17 cellular contexts compared by ENCODE assay signal in genomic region chr3:197132916-197133530, GRCh38.
DNase-seq lines count a peak whose midpoint lies in the region; ATAC-seq and TF ChIP-seq lines count a peak whose summit lies in the region.
"Had no signal": no experiment of that assay in that cellular context is flagged by ENCODE, and none has a peak within 500 bp of the region (broad histone marks: within the 10 kb centered on the region; RNA-seq: fewer than 3 reads in every experiment).

No MANE protein-coding gene starts in this region.

- peak; percentile 14 for DNase-seq in G401 (ENCODE audit: low spot score)
- peak; percentile 39 for DNase-seq in SW480 (ENCODE audit: low spot score)
- DNase-seq in fibroblast of villous mesenchyme (ENCODE audit: low read depth): peak; percentile 60
- DNase-seq in SKM-1 (lab: John Stamatoyannopoulos, UW; ENCODE audit: unreplicated experiment): no peak
- no peak for DNase-seq in GDM1 (lab: John Stamatoyannopoulos, UW)
- DNase-seq in kidney tubule cell (ENCODE audit: low spot score): no peak
- DNase-seq: ACHN, COR-L47, MV-4-11, NCI-H1436, NCI-H2029, NCI-H2227 treated with DMSO at 0.1 percent for 48 hours, NCI-H524, SIG-M5 had no signal

- H3K4me1 ChIP-seq in KMS-11 (ENCODE audit: low read depth, poor library complexity, severe bottlenecking): peaks cover 16% of the 10 kb centered on the region
- H3K4me1 ChIP-seq: HAP-1 had no signal

- no peaks in the 10 kb centered on the region for H4K20me1 ChIP-seq in KMS-11 (ENCODE audit: insufficient read depth)

- H3K36me3 ChIP-seq in KMS-11 (ENCODE audit: insufficient read depth): peaks cover 3% of the 10 kb centered on the region; the same call in 1 of the 2 replicates

- H3K27ac ChIP-seq in KMS-11: peak overlapping the region; percentile 13; the same call in 1 of the 2 replicates

- ATAC-seq in GM21737 (IDR thresholded peaks at IDR 0.05; ENCODE audit: unreplicated experiment): no peak

- H3K9ac ChIP-seq in KMS-11: no peak overlapping the region

- H3K4me3 ChIP-seq in KMS-11 (IDR thresholded peaks at IDR 0.05; ENCODE audit: insufficient read depth, low read depth, low read length): no peak overlapping the region
- no peak overlapping the region for H3K4me3 ChIP-seq in fibroblast of villous mesenchyme (ENCODE audit: low read depth, low read length)
- H3K4me3 ChIP-seq: HAP-1 had no signal

- in situ Hi-C loops in G401 (cut with HindIII; ENCODE audit: low sequenced_read_pairs): no loop called here

- H3K27me3 ChIP-seq in KMS-11 (ENCODE audit: insufficient read depth, low read depth): no peaks in the 10 kb centered on the region

- no peak for TF ChIP-seq CTCF in KMS-11 (conservative IDR thresholded peaks at IDR 0.05; ENCODE audit: low read depth, low read length)
- TF ChIP-seq CTCF in fibroblast of villous mesenchyme (IDR thresholded peaks at IDR 0.05; ENCODE audit: insufficient read depth, low read depth, low read length): no peak

- no peaks in the 10 kb centered on the region for H3K79me2 ChIP-seq in KMS-11 (ENCODE audit: insufficient read depth, low read depth)

- no peak overlapping the region for H2AFZ ChIP-seq in KMS-11 (ENCODE audit: low read depth)

- H3K4me2 ChIP-seq in KMS-11: no peak overlapping the region

Comparison
In these comparisons a context has a peak if more than half of its experiments do, and no peak if none do; other contexts are left out.
1. DNase-seq: peak in G401 (single experiment), SW480 (single experiment) and fibroblast of villous mesenchyme (single experiment); none in SKM-1 (single experiment), GDM1 (single experiment) and kidney tubule cell (single experiment).